Comparison of ENCODE assay signal across 16 cellular contexts in the genomic region with DNA sequence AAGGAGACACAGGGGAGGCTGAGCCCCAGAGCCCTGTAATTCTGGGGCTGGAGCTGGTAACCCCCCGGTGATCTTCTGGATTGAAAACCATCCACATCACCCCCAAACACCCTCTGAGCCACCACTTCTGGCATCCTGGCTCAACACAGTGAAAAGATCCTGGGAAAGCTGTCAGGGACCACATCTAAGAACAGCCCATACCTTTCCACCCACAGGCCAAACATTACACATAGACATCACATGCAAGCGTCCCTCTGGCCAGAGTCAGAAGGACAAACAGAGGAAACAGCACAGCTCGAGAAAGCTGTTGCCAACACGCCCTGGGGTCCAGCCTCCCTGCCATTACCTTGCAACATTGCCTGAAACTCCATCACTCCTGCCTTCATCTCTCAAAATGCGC.
A peak's percentile ranks its signal among the peaks of the same experiment; 100 is the strongest.
DNase-seq lines count a peak whose midpoint lies in the region; ATAC-seq lines count a peak whose summit lies in the region.
"Had no signal": no experiment of that assay in that cellular context is flagged by ENCODE, and none has a peak within 500 bp of the region (broad histone marks: within the 10 kb centered on the region; RNA-seq: fewer than 3 reads in every experiment).

No MANE protein-coding gene starts in this region.

- H2BK5ac ChIP-seq in neuronal stem cell (ENCODE audit: low read length), result peak overlapping the region; percentile 4

- no peak overlapping the region for H3K4me3 Mint-ChIP-seq in dendritic cell treated with granulocyte-macrophage colony-stimulating factor and Interleukin-4, amounts not matched to agents 40 ng/mL and 50 ng/mL, for 4 days
- H3K4me3 Mint-ChIP-seq: CD4-positive, CD25-positive, alpha-beta regulatory T cell had no signal

- H2AFZ ChIP-seq in neuronal stem cell (ENCODE audit: low read length), result no peak overlapping the region

- H2BK12ac ChIP-seq in neuronal stem cell (ENCODE audit: low read length), result no peak overlapping the region

- no peaks in the 10 kb centered on the region for H3K79me1 ChIP-seq in neuronal stem cell (ENCODE audit: low read depth, low read length)

- no peak overlapping the region for H3K14ac ChIP-seq in neuronal stem cell (ENCODE audit: low read length)

- H2BK15ac ChIP-seq in neuronal stem cell (ENCODE audit: low read length), result peak overlapping the region; percentile 61

- no peaks in the 10 kb centered on the region for H3K36me3 ChIP-seq in neuronal stem cell (replicated peaks in 1 of 2; ENCODE audit: control insufficient read depth in 2 of 2, insufficient read depth in 2 of 2, low read length in 2 of 2)
- H3K36me3 ChIP-seq: Peyer's patch, SJCRH30 had no signal

- H3K9me3 Mint-ChIP-seq in dendritic cell treated with granulocyte-macrophage colony-stimulating factor and Interleukin-4, amounts not matched to agents 40 ng/mL and 50 ng/mL, for 4 days, result no peaks in the 10 kb centered on the region

- H3K23ac ChIP-seq in neuronal stem cell (ENCODE audit: low read depth, low read length, poor library complexity), result no peak overlapping the region

- no peak overlapping the region for H3K27ac ChIP-seq in neuronal stem cell (replicated peaks; ENCODE audit: low read length)
- H3K27ac ChIP-seq: Peyer's patch, SJCRH30 had no signal

- peak overlapping the region; percentile 10 for H2AK5ac ChIP-seq in neuronal stem cell (ENCODE audit: low read depth, low read length)

- intact Hi-C loops in dendritic cell treated with granulocyte-macrophage colony-stimulating factor and Interleukin-4, amounts not matched to agents 40 ng/mL and 50 ng/mL, for 4 days (cut with micrococcal nuclease), result no loop called here

- no peak overlapping the region for H3K4me3 ChIP-seq in neuronal stem cell (ENCODE audit: low read length in 2 of 2)
- H3K4me3 ChIP-seq: Peyer's patch, SJCRH30 had no signal

- ATAC-seq in GM18519 (IDR thresholded peaks at IDR 0.05; ENCODE audit: low FRiP score, unreplicated experiment), result no peak

- H3K36me3 Mint-ChIP-seq in dendritic cell treated with granulocyte-macrophage colony-stimulating factor and Interleukin-4, amounts not matched to agents 40 ng/mL and 50 ng/mL, for 4 days (ENCODE audit: low read depth), result no peaks in the 10 kb centered on the region
- H3K36me3 Mint-ChIP-seq: CD4-positive, CD25-positive, alpha-beta regulatory T cell had no signal

- peak overlapping the region; percentile 41 for H2BK120ac ChIP-seq in neuronal stem cell (ENCODE audit: low read depth, low read length)

- no CpG with 5 or more reads among the region's 5 CpGs for WGBS in neuronal stem cell (ENCODE audit: extremely low coverage in 2 of 2, insufficient read length in 2 of 2, insufficient replicate concordance in 1 of 2), 2 donors

- H3K4me1 Mint-ChIP-seq in dendritic cell treated with granulocyte-macrophage colony-stimulating factor and Interleukin-4, amounts not matched to agents 40 ng/mL and 50 ng/mL, for 4 days (ENCODE audit: low read depth), result peaks cover 5% of the 10 kb centered on the region
- H3K4me1 Mint-ChIP-seq: CD4-positive, CD25-positive, alpha-beta regulatory T cell had no signal

- H4K8ac ChIP-seq in neuronal stem cell (ENCODE audit: low read depth, low read length), result no peak overlapping the region

- H3K4ac ChIP-seq in neuronal stem cell (ENCODE audit: low read length), result peak overlapping the region; percentile 17

- H3K4me1 ChIP-seq in neuronal stem cell (ENCODE audit: control insufficient read depth in 2 of 2, insufficient read depth in 1 of 2, low read depth in 1 of 2, low read length in 2 of 2), result peaks cover 2 to 25% of the 10 kb centered on the region in 2 donors
- H3K4me1 ChIP-seq: SJCRH30 had no signal

- peaks cover 0 to 56% (median 0%) of the 10 kb centered on the region in 3 experiments for H3K27me3 ChIP-seq in neuronal stem cell (ENCODE audit: control insufficient read depth in 3 of 3, insufficient read depth in 3 of 3, low read depth in 1 of 3, low read length in 3 of 3)
- H3K27me3 ChIP-seq: Peyer's patch had no signal

- peaks cover 4% of the 10 kb centered on the region for H3K27me3 Mint-ChIP-seq in dendritic cell treated with granulocyte-macrophage colony-stimulating factor and Interleukin-4, amounts not matched to agents 40 ng/mL and 50 ng/mL, for 4 days
- H3K27me3 Mint-ChIP-seq: CD4-positive, CD25-positive, alpha-beta regulatory T cell had no signal

- H4K91ac ChIP-seq in neuronal stem cell (ENCODE audit: low read depth, low read length, poor library complexity), result no peak overlapping the region

- H3K9ac ChIP-seq in neuronal stem cell (ENCODE audit: low read depth, low read length, poor library complexity), result no peak overlapping the region

- no peak overlapping the region for H3K4me2 ChIP-seq in neuronal stem cell (ENCODE audit: insufficient read depth, low read length, poor library complexity, severe bottlenecking)

- H3K27ac Mint-ChIP-seq in dendritic cell treated with granulocyte-macrophage colony-stimulating factor and Interleukin-4, amounts not matched to agents 40 ng/mL and 50 ng/mL, for 4 days, result peak overlapping the region; percentile 55
- H3K27ac Mint-ChIP-seq: CD4-positive, CD25-positive, alpha-beta regulatory T cell had no signal

- H3K9me3 ChIP-seq in neuronal stem cell (replicated peaks in 1 of 2; ENCODE audit: control insufficient read depth in 2 of 2, insufficient read depth in 1 of 2, low read depth in 1 of 2, low read length in 2 of 2), result no peaks in the 10 kb centered on the region
- H3K9me3 ChIP-seq: Peyer's patch, SJCRH30 had no signal

- H3K18ac ChIP-seq in neuronal stem cell (ENCODE audit: low read length), result peak overlapping the region; percentile 54

- DNase-seq in H4 (ENCODE audit: low spot score) (peak; percentile 38), amniotic epithelial cell (ENCODE audit: low read depth) (peak; percentile 57), neuronal stem cell (ENCODE audit: low spot score) (no peak), NCI-H510A treated with DMSO at 0.1 percent for 48 hours (lab: John Stamatoyannopoulos, UW) (no peak), epidermal melanocyte (ENCODE audit: insufficient read length, low spot score) (no peak)
- DNase-seq: CD4-positive, CD25-positive, alpha-beta regulatory T cell; KG1; NCI-H1092 treated with DMSO at 0.1 percent for 48 hours; NCI-H1436 treated with DMSO at 0.1 percent for 48 hours; NCI-H1930; NCI-H345; NCI-H526; Peyer's patch; SJCRH30 had no signal

Comparison
In these comparisons a context has a peak if more than half of its experiments do, and no peak if none do; other contexts are left out.
1. DNase-seq: peak in H4 (single experiment) and amniotic epithelial cell (single experiment); none in neuronal stem cell (single experiment), NCI-H510A treated with DMSO at 0.1 percent for 48 hours (single experiment) and epidermal melanocyte (single experiment).